21 cellular contexts compared by ENCODE assay signal in genomic region chr5:112534564-112534963, GRCh38.
DNase-seq lines count a peak whose midpoint lies in the region; ATAC-seq lines count a peak whose summit lies in the region.
"Had no signal": no experiment of that assay in that cellular context is flagged by ENCODE, and none has a peak within 500 bp of the region (broad histone marks: within the 10 kb centered on the region; RNA-seq: fewer than 3 reads in every experiment).

No MANE protein-coding gene starts in this region.

- H3K9ac ChIP-seq in subcutaneous abdominal adipose tissue (ENCODE audit: low read length in 5 of 5): peak overlapping the region in 1 of 5 donors; percentile 7
- H3K9ac ChIP-seq: parathyroid adenoma had no signal

- no peaks in the 10 kb centered on the region for H3K36me3 ChIP-seq in subcutaneous abdominal adipose tissue (ENCODE audit: control insufficient read depth in 5 of 5, insufficient read depth in 5 of 5, low read length in 5 of 5)
- H3K36me3 ChIP-seq: breast epithelium, MG63, transverse colon had no signal

- H3K4me3 ChIP-seq in subcutaneous abdominal adipose tissue (ENCODE audit: low read depth in 1 of 5, low read length in 5 of 5): peak overlapping the region in 1 of 5 donors; percentile 41
- H3K4me3 ChIP-seq: breast epithelium, MG63, transverse colon had no signal

- no peaks in the 10 kb centered on the region for H3K9me3 ChIP-seq in subcutaneous abdominal adipose tissue (ENCODE audit: control insufficient read depth in 5 of 5, low read length in 5 of 5)
- H3K9me3 ChIP-seq: breast epithelium, MG63, transverse colon had no signal

- H3K27ac ChIP-seq in subcutaneous abdominal adipose tissue (ENCODE audit: low read depth, low read length): peak overlapping the region; percentile 80
- H3K27ac ChIP-seq: breast epithelium, parathyroid adenoma, transverse colon had no signal

- no peaks in the 10 kb centered on the region for H3K27me3 ChIP-seq in subcutaneous abdominal adipose tissue (ENCODE audit: control insufficient read depth in 5 of 5, insufficient read depth in 4 of 5, low read length in 5 of 5)
- H3K27me3 ChIP-seq: breast epithelium, transverse colon had no signal

- peaks cover 0 to 27% (median 17%) of the 10 kb centered on the region in 5 donors for H3K4me1 ChIP-seq in subcutaneous abdominal adipose tissue (ENCODE audit: control insufficient read depth in 5 of 5, insufficient read depth in 5 of 5, low read length in 5 of 5)
- H3K4me1 ChIP-seq: breast epithelium, parathyroid adenoma, transverse colon had no signal

- peak; percentile 47 for ATAC-seq in GM21381 (IDR thresholded peaks at IDR 0.05; ENCODE audit: unreplicated experiment)
- ATAC-seq: activated CD4-positive, alpha-beta T cell treated with anti-CD3 and anti-CD28 coated beads for 36 hours had no signal

- DNase-seq in NOMO-1 (lab: John Stamatoyannopoulos, UW; ENCODE audit: unreplicated experiment in 2 of 2): peak; percentile 68 to 72
- DNase-seq in astrocyte of the hippocampus (ENCODE audit: low read depth, low spot score): peak; percentile 23
- no peak for DNase-seq in NCI-H187 (lab: John Stamatoyannopoulos, UW)
- no peak for DNase-seq in activated gamma-delta T cell (lab: John Stamatoyannopoulos, UW)
- DNase-seq in kidney tubule cell (ENCODE audit: low spot score): no peak
- DNase-seq: activated CD4-positive, alpha-beta T cell treated with anti-CD3 and anti-CD28 coated beads for 36 hours; COR-L47; EL; kidney glomerular epithelial cell; MG63; NCI-H1694 treated with DMSO at 0.1 percent for 48 hours; NCI-H226; NCI-H82; stimulated activated CD4-positive, alpha-beta T cell treated with anti-CD3 and anti-CD28 coated beads, Interleukin-1b, Interleukin-23, amount 100 ng/mL, for 48 hours; stimulated activated naive CD8-positive, alpha-beta T cell treated with anti-CD3 and anti-CD28 coated beads, Interleukin-15, Interleukin-2, amounts not matched to agents 100 U/mL and 50 U/mL, for 24 hours; T-helper 9 cell; transverse colon had no signal

Comparison
In these comparisons a context has a peak if more than half of its experiments do, and no peak if none do; other contexts are left out.
1. DNase-seq: peak in NOMO-1 (2 of 2) and astrocyte of the hippocampus (single experiment); none in NCI-H187 (0 of 2), activated gamma-delta T cell (single experiment) and kidney tubule cell (single experiment).